1 cellular context compared by ENCODE assay signal in genomic region chr2:16188256-16188890, GRCh38.
TF ChIP-seq lines count a peak whose summit lies in the region.

No MANE protein-coding gene starts in this region.

TF ChIP-seq in SK-N-SH, 30 proteins besides CTCF, POLR2A, EP300 and RAD21 (continued from another document):
- no peak for TF ChIP-seq REST (IDR thresholded peaks at IDR 0.05; ENCODE audit: low read depth, low read length)
- no peak for TF ChIP-seq CHD2 (IDR thresholded peaks at IDR 0.05; ENCODE audit: low read length, partially characterized antibody)
- no peak for TF ChIP-seq TAF1 (IDR thresholded peaks at IDR 0.05; ENCODE audit: borderline replicate concordance, low read depth, low read length)
TF ChIP-seq in SK-N-SH: peak in this region for 0.
